ENCODE assay signal across 22 cellular contexts in genomic region chr12:102755271-102755670, GRCh38.
A peak's percentile ranks its signal among the peaks of the same experiment; 100 is the strongest.
DNase-seq lines count a peak whose midpoint lies in the region; ATAC-seq and TF ChIP-seq lines count a peak whose summit lies in the region.
"Had no signal": no experiment of that assay in that cellular context is flagged by ENCODE, and none has a peak within 500 bp of the region (broad histone marks: within the 10 kb centered on the region; RNA-seq: fewer than 3 reads in every experiment).

No MANE protein-coding gene starts in this region.

- H3K4me3 ChIP-seq in breast epithelium (no peak overlapping the region), mammary epithelial cell (replicated peaks in 1 of 3; ENCODE audit: insufficient read depth in 1 of 3, low read depth in 2 of 3, low read length in 3 of 3) (no peak overlapping the region), tibial nerve (no peak overlapping the region)
- H3K4me3 ChIP-seq: BLaER1 treated with 17β-estradiol and CSF1 and Interleukin-3, amounts not matched to agents 10 nM and 100 nM; GM12878; HAP-1 had no signal

- H4K20me1 ChIP-seq in mammary epithelial cell (ENCODE audit: insufficient read depth, low read length): no peaks in the 10 kb centered on the region
- H4K20me1 ChIP-seq: BLaER1 treated with 17β-estradiol and CSF1 and Interleukin-3, amounts not matched to agents 10 nM and 100 nM had no signal

- H3K4me1 ChIP-seq in breast epithelium: peaks cover 0 to 5% of the 10 kb centered on the region in 2 donors
- H3K4me1 ChIP-seq in mammary epithelial cell (ENCODE audit: insufficient read depth, low read length): no peaks in the 10 kb centered on the region
- peaks cover 0 to 33% (median 5%) of the 10 kb centered on the region in 4 donors for H3K4me1 ChIP-seq in tibial nerve
- H3K4me1 ChIP-seq: BE2C, HAP-1 had no signal

- no TSS peak for BruUV-seq in mammary epithelial cell (replicated peaks; lab: Mats Ljungman, UMichigan)

- TF ChIP-seq CTCF in breast epithelium (IDR thresholded peaks at IDR 0.05) (no peak), mammary epithelial cell (conservative IDR thresholded peaks at IDR 0.05 in 1 of 2, IDR thresholded peaks at IDR 0.05 in 1 of 2; ENCODE audit: extremely low read depth in 1 of 2, insufficient read depth in 1 of 2, low read depth in 1 of 2, low read length in 2 of 2) (no peak), nephron (IDR thresholded peaks at IDR 0.05; ENCODE audit: unreplicated experiment in 3 of 3) (no peak), tibial nerve (IDR thresholded peaks at IDR 0.05) (no peak)

- in situ Hi-C loops in mammary epithelial cell (cut with MboI; ENCODE audit: low sequenced_read_pairs in 2 of 2): no loop called here

- no peak overlapping the region for H3K4me2 ChIP-seq in mammary epithelial cell (ENCODE audit: insufficient read depth, low read depth, low read length)
- H3K4me2 ChIP-seq: BLaER1 treated with 17β-estradiol and CSF1 and Interleukin-3, amounts not matched to agents 10 nM and 100 nM had no signal

- no peaks in the 10 kb centered on the region for H3K36me3 Mint-ChIP-seq in nephron (ENCODE audit: low read depth)
- H3K36me3 Mint-ChIP-seq: CD14-positive monocyte; CD8-positive, alpha-beta memory T cell had no signal

- dilution Hi-C loops in mammary epithelial cell (cut with HindIII; ENCODE audit: low sequenced_read_pairs): no loop called here

- CTCF ChIA-PET in mammary epithelial cell (lab: Charles Lee; ENCODE audit: low non-redundant PET): no interaction called here

- H3K36me3 ChIP-seq in breast epithelium (no peaks in the 10 kb centered on the region), mammary epithelial cell (ENCODE audit: insufficient read depth, low read length) (no peaks in the 10 kb centered on the region), tibial nerve (no peaks in the 10 kb centered on the region)
- H3K36me3 ChIP-seq: BE2C; BLaER1 treated with 17β-estradiol and CSF1 and Interleukin-3, amounts not matched to agents 10 nM and 100 nM; HAP-1 had no signal

- no peaks in the 10 kb centered on the region for H3K9me3 Mint-ChIP-seq in nephron
- H3K9me3 Mint-ChIP-seq: CD14-positive monocyte; CD8-positive, alpha-beta memory T cell; HFFc6 had no signal

- no peak for ATAC-seq in HG02571 (IDR thresholded peaks at IDR 0.05; ENCODE audit: unreplicated experiment)
- ATAC-seq in GM18498 (IDR thresholded peaks at IDR 0.05; ENCODE audit: unreplicated experiment): no peak
- ATAC-seq: GM12878 had no signal

- H3K9me3 ChIP-seq in breast epithelium: no peaks in the 10 kb centered on the region
- no peaks in the 10 kb centered on the region for H3K9me3 ChIP-seq in mammary epithelial cell (replicated peaks; ENCODE audit: insufficient read depth, low read length)
- no peaks in the 10 kb centered on the region for H3K9me3 ChIP-seq in tibial nerve
- H3K9me3 ChIP-seq: BE2C; BLaER1 treated with 17β-estradiol and CSF1 and Interleukin-3, amounts not matched to agents 10 nM and 100 nM; HAP-1 had no signal

- H3K27me3 ChIP-seq in breast epithelium: no peaks in the 10 kb centered on the region
- H3K27me3 ChIP-seq in mammary epithelial cell (ENCODE audit: insufficient read depth, low read length): no peaks in the 10 kb centered on the region
- H3K27me3 ChIP-seq in tibial nerve: no peaks in the 10 kb centered on the region
- H3K27me3 ChIP-seq: BLaER1 treated with 17β-estradiol and CSF1 and Interleukin-3, amounts not matched to agents 10 nM and 100 nM had no signal

- no peak overlapping the region for H3K4me3 Mint-ChIP-seq in nephron
- H3K4me3 Mint-ChIP-seq: CD14-positive monocyte; CD4-positive, alpha-beta T cell; CD8-positive, alpha-beta memory T cell; HFFc6 had no signal

- peak overlapping the region in 2 of 3 experiments; percentile 12 to 99 for H3K27ac Mint-ChIP-seq in nephron
- H3K27ac Mint-ChIP-seq: CD14-positive monocyte; CD4-positive, alpha-beta T cell; CD8-positive, alpha-beta memory T cell; HFFc6 had no signal

- TF ChIP-seq EP300 in tibial nerve (IDR thresholded peaks at IDR 0.05): no peak

- peaks cover 39% of the 10 kb centered on the region for H3K4me1 Mint-ChIP-seq in nephron
- H3K4me1 Mint-ChIP-seq: CD14-positive monocyte; CD8-positive, alpha-beta memory T cell had no signal

- H3K79me2 ChIP-seq in mammary epithelial cell (ENCODE audit: insufficient read depth, low read length): no peaks in the 10 kb centered on the region

- TF ChIP-seq POLR2A in breast epithelium (IDR thresholded peaks at IDR 0.05): no peak
- no peak for TF ChIP-seq POLR2A in tibial nerve (IDR thresholded peaks at IDR 0.05)

- intact Hi-C loops in breast epithelium (cut with DNase I; ENCODE audit: low total_unique reads): no loop called here
- intact Hi-C loops in mammary epithelial cell (cut with micrococcal nuclease): no loop called here

- no peaks in the 10 kb centered on the region for H3K27me3 Mint-ChIP-seq in nephron (ENCODE audit: low read depth)

- no peak for DNase-seq in breast epithelium (ENCODE audit: low spot score in 2 of 2)
- no peak for DNase-seq in mammary epithelial cell
- DNase-seq in tibial nerve (ENCODE audit: low spot score in 2 of 2): no peak
- DNase-seq in activated naive CD4-positive, alpha-beta T cell treated with Interleukin-2 at 50 U/mL for 16 hours: no peak
- DNase-seq: AML-193; BE2C; CD4-positive, alpha-beta T cell; CD8-positive, alpha-beta memory T cell; DMS 273 treated with DMSO at 0.1 percent for 48 hours; DMS79; EL; GDM1; GOT3; HFFc6 had no signal

- 88% methylated on average over 1 of the region's 3 CpGs for WGBS in mammary epithelial cell (ENCODE audit: low coverage, missing lambda C conversion rate)
- WGBS in tibial nerve, 2 donors: 83 to 88% methylated on average over 3 of the region's 3 CpGs

- H3K27ac ChIP-seq in breast epithelium (peak overlapping the region; percentile 22 to 84), mammary epithelial cell (ENCODE audit: insufficient read depth, low read depth, low read length) (no peak overlapping the region), tibial nerve (peak overlapping the region in 3 of 4 donors; percentile 5 to 83 (median 81))
- H3K27ac ChIP-seq: 22Rv1; BLaER1 treated with 17β-estradiol and CSF1 and Interleukin-3, amounts not matched to agents 10 nM and 100 nM had no signal

- no peak overlapping the region for H2AFZ ChIP-seq in mammary epithelial cell (ENCODE audit: low read depth, low read length)

- no peak overlapping the region for H3K9ac ChIP-seq in mammary epithelial cell (ENCODE audit: insufficient read depth, low read length)
- H3K9ac ChIP-seq: BLaER1 treated with 17β-estradiol and CSF1 and Interleukin-3, amounts not matched to agents 10 nM and 100 nM had no signal
